27 cellular contexts compared by ENCODE assay signal in the genomic region with DNA sequence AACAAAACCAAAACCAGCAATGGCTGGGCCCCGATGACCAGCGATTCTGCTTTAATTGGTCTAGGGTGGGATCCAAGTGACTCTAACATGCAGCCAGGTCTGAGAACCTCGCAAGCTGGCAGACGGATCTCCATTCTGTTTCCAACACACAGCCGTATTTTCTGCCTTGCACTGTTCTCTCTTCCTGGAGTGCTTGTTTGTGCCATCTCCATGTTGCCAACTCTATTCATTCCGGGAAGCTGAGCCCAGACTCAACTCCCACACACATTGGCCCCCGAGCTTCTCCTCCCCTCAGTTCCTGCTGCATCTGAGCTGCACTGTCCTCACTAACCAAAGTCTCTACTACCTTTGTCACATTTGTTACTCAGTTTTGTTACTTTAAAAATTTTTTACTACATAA. TPM values are rescaled to one million over a fixed set of nuclear protein-coding genes. Genes with fewer than 3 reads are reported as not detected.
DNase-seq lines count a peak whose midpoint lies in the region; ATAC-seq and TF ChIP-seq lines count a peak whose summit lies in the region.
"Had no signal": no experiment of that assay in that cellular context is flagged by ENCODE, and none has a peak within 500 bp of the region (broad histone marks: within the 10 kb centered on the region; RNA-seq: fewer than 3 reads in every experiment).

No MANE protein-coding gene starts in this region.

- peaks cover 0 to 46% (median 1%) of the 10 kb centered on the region in 45 donors for H3K27me3 ChIP-seq in dorsolateral prefrontal cortex
- H3K27me3 ChIP-seq: suprapubic skin had no signal

- intact Hi-C loops in dorsolateral prefrontal cortex (cut with DNase I) = loop anchor here in 1 of 2 donors (5.0 kb wide), 1 partner anchor 33 kb away; the partner anchor contains the start of gene GEMIN8

- peak overlapping the region; percentile 37 to 95 (median 87) for H3K27ac ChIP-seq in dorsolateral prefrontal cortex
- H3K27ac ChIP-seq: A549, PC-9, SK-N-MC, skin epidermis, suprapubic skin had no signal

- peak overlapping the region in 22 of 59 donors; percentile 2 to 46 (median 18) for H3K4me3 ChIP-seq in dorsolateral prefrontal cortex
- H3K4me3 ChIP-seq: A549, PC-9, SK-N-MC, skin epidermis, suprapubic skin had no signal

- in situ Hi-C loops in G401 (cut with HindIII; ENCODE audit: low sequenced_read_pairs) = no loop called here

- DNase-seq in G401 (ENCODE audit: low spot score) (peak; percentile 48), dorsolateral prefrontal cortex (peak in 9 of 10 donors; percentile 9 to 82 (median 73)), hypothalamus (lab: John Stamatoyannopoulos, UW) (peak in 43 of 51 donors; percentile 0 to 75 (median 24)), putamen (ENCODE audit: low spot score) (peak; percentile 73), NCI-H2029 treated with DMSO at 0.1 percent for 48 hours (lab: John Stamatoyannopoulos, UW) (no peak), KG1 (lab: John Stamatoyannopoulos, UW) (no peak)
- DNase-seq in activated CD4-positive, alpha-beta T cell treated with anti-CD3 and anti-CD28 coated beads for 48 hours = no peak
- DNase-seq: activated B cell treated with CpG ODN at 0.5 μM for 24 hours; activated CD4-positive, alpha-beta T cell treated with anti-CD3 and anti-CD28 coated beads, Interleukin-2, amount 50 U/mL, for 1 hour; activated effector memory CD4-positive, alpha-beta T cell treated with Interleukin-2 at 50 U/mL for 16 hours; activated T-cell treated with anti-CD3 and anti-CD28 coated beads, Interleukin-2, amount 50 U/mL, for 1 hour; CD4-positive, alpha-beta memory T cell; central memory CD4-positive, alpha-beta T cell; H7; left ventricle myocardium superior; naive B cell; NCI-H1417 treated with DMSO at 0.1 percent for 48 hours; NCI-H226; NCI-H69; PC-9; stimulated activated naive B cell treated with anti-CD40 and anti-IgM and Interleukin-4, amounts not matched to agents 10 μg/mL and 1 μg/mL and 100 μg/mL, for 72 hours had no signal

- ATAC-seq in HG03354 (IDR thresholded peaks at IDR 0.05; ENCODE audit: poor library complexity, severe bottlenecking, unreplicated experiment) = no peak
- ATAC-seq: A549; activated naive CD4-positive, alpha-beta T cell treated with anti-CD3 and anti-CD28 coated beads, Interleukin-2, amount 50 U/mL, for 72 hours; left ventricle myocardium superior; stimulated activated naive B cell treated with anti-CD40 and anti-IgM and Interleukin-4, amounts not matched to agents 10 μg/mL and 1 μg/mL and 100 μg/mL, for 72 hours had no signal

- TF ChIP-seq CTCF in dorsolateral prefrontal cortex (IDR thresholded peaks at IDR 0.05 in 54 of 56, conservative IDR thresholded peaks at IDR 0.05 in 2 of 56; ENCODE audit: low read depth in 1 of 56, partially characterized antibody in 56 of 56) = peak in 1 of 56 donors; percentile 10

RNA-seq across cellular contexts. Expression of gene GEMIN8, which starts 35.6 kb away (rescaled TPM):
- total RNA-seq in G401 (2014; rRNA removed; shearing (Covaris generic)) = 6.7 and 14.8 TPM in 2 replicates
- 10 to 100 TPM in 119 of 120 experiments, 1 to 10 TPM in 1; 9.8 to 42.5 (median 21.9) TPM for total RNA-seq in dorsolateral prefrontal cortex

Comparison
In these comparisons a context has a peak if more than half of its experiments do, and no peak if none do; other contexts are left out.
1. DNase-seq: peak in G401 (single experiment), dorsolateral prefrontal cortex (9 of 10), hypothalamus (43 of 51) and putamen (single experiment); none in activated CD4-positive, alpha-beta T cell treated with anti-CD3 and anti-CD28 coated beads for 48 hours (single experiment), NCI-H2029 treated with DMSO at 0.1 percent for 48 hours (single experiment) and KG1 (single experiment).